ENCODE assay signal across 1 cellular context in genomic region chr2:170770304-170771048, GRCh38.
TF ChIP-seq lines count a peak whose summit lies in the region.

Gene ERICH2 (plus strand): TSS chr2:170770378. CDS start chr2:170770682, 304 bp downstream.

TF ChIP-seq in K562, 482 proteins besides CTCF, POLR2A, EP300 and RAD21 (continued from another document and continues in another):
- TF ChIP-seq, protein P1, sequence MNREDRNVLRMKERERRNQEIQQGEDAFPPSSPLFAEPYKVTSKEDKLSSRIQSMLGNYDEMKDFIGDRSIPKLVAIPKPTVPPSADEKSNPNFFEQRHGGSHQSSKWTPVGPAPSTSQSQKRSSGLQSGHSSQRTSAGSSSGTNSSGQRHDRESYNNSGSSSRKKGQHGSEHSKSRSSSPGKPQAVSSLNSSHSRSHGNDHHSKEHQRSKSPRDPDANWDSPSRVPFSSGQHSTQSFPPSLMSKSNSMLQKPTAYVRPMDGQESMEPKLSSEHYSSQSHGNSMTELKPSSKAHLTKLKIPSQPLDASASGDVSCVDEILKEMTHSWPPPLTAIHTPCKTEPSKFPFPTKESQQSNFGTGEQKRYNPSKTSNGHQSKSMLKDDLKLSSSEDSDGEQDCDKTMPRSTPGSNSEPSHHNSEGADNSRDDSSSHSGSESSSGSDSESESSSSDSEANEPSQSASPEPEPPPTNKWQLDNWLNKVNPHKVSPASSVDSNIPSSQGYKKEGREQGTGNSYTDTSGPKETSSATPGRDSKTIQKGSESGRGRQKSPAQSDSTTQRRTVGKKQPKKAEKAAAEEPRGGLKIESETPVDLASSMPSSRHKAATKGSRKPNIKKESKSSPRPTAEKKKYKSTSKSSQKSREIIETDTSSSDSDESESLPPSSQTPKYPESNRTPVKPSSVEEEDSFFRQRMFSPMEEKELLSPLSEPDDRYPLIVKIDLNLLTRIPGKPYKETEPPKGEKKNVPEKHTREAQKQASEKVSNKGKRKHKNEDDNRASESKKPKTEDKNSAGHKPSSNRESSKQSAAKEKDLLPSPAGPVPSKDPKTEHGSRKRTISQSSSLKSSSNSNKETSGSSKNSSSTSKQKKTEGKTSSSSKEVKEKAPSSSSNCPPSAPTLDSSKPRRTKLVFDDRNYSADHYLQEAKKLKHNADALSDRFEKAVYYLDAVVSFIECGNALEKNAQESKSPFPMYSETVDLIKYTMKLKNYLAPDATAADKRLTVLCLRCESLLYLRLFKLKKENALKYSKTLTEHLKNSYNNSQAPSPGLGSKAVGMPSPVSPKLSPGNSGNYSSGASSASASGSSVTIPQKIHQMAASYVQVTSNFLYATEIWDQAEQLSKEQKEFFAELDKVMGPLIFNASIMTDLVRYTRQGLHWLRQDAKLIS (CRISPR knock-in tag; IDR thresholded peaks at IDR 0.05) = no peak
- TF ChIP-seq SMAD2 (IDR thresholded peaks at IDR 0.05; ENCODE audit: low read depth, low read length) = no peak
- peak; percentile 64 to 65; a peak in 2 of 4 replicates for TF ChIP-seq ARNT (IDR thresholded peaks at IDR 0.05)
- 0 out of 2 replicates have a peak, but pooled peaks have one; percentile 17 for TF ChIP-seq BHLHE40 (IDR thresholded peaks at IDR 0.05; ENCODE audit: low read length)
- TF ChIP-seq ZNF766 (CRISPR knock-in tag; conservative IDR thresholded peaks at IDR 0.05) = no peak
- TF ChIP-seq, protein P2, sequence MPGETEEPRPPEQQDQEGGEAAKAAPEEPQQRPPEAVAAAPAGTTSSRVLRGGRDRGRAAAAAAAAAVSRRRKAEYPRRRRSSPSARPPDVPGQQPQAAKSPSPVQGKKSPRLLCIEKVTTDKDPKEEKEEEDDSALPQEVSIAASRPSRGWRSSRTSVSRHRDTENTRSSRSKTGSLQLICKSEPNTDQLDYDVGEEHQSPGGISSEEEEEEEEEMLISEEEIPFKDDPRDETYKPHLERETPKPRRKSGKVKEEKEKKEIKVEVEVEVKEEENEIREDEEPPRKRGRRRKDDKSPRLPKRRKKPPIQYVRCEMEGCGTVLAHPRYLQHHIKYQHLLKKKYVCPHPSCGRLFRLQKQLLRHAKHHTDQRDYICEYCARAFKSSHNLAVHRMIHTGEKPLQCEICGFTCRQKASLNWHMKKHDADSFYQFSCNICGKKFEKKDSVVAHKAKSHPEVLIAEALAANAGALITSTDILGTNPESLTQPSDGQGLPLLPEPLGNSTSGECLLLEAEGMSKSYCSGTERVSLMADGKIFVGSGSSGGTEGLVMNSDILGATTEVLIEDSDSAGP (CRISPR knock-in tag; IDR thresholded peaks at IDR 0.05) = no peak
- no peak for TF ChIP-seq CBX3 (IDR thresholded peaks at IDR 0.05; ENCODE audit: borderline replicate concordance in 1 of 2, low read length in 2 of 2)
- no peak for TF ChIP-seq ZBTB5 (IDR thresholded peaks at IDR 0.05)
- TF ChIP-seq HMBOX1 (IDR thresholded peaks at IDR 0.05) = no peak
- no peak for TF ChIP-seq CHD2 (IDR thresholded peaks at IDR 0.05; ENCODE audit: low read depth, low read length)
- no peak for TF ChIP-seq TFAM (CRISPR knock-in tag; conservative IDR thresholded peaks at IDR 0.05)
- no peak for TF ChIP-seq ZNF282 (CRISPR knock-in tag; IDR thresholded peaks at IDR 0.05)
- no peak for TF ChIP-seq E2F6 (IDR thresholded peaks at IDR 0.05; ENCODE audit: borderline replicate concordance in 1 of 2, extremely low read depth in 1 of 2, insufficient read depth in 1 of 2, insufficient read length in 1 of 2, low read depth in 1 of 2, low read length in 1 of 2, poor library complexity in 1 of 2, severe bottlenecking in 1 of 2)
- TF ChIP-seq RUNX1 (IDR thresholded peaks at IDR 0.05; ENCODE audit: low read depth) = no peak
- TF ChIP-seq, protein P3, sequence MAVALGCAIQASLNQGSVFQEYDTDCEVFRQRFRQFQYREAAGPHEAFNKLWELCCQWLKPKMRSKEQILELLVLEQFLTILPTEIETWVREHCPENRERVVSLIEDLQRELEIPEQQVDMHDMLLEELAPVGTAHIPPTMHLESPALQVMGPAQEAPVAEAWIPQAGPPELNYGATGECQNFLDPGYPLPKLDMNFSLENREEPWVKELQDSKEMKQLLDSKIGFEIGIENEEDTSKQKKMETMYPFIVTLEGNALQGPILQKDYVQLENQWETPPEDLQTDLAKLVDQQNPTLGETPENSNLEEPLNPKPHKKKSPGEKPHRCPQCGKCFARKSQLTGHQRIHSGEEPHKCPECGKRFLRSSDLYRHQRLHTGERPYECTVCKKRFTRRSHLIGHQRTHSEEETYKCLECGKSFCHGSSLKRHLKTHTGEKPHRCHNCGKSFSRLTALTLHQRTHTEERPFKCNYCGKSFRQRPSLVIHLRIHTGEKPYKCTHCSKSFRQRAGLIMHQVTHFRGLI (CRISPR knock-in tag; IDR thresholded peaks at IDR 0.05) = no peak
- no peak for TF ChIP-seq ZNF280B (CRISPR knock-in tag; IDR thresholded peaks at IDR 0.05)
- peak; percentile 57 for TF ChIP-seq PKNOX1 (IDR thresholded peaks at IDR 0.05)
- no peak for TF ChIP-seq NFE2L1 (tag; IDR thresholded peaks at IDR 0.05; ENCODE audit: borderline replicate concordance, low read depth)
- no peak for TF ChIP-seq ZSCAN32 (CRISPR knock-in tag; IDR thresholded peaks at IDR 0.05)
- TF ChIP-seq RBM39 (optimal IDR thresholded peaks at IDR 0.05; ENCODE audit: low read depth, low read length) = peak; percentile 74
- TF ChIP-seq, protein P4, sequence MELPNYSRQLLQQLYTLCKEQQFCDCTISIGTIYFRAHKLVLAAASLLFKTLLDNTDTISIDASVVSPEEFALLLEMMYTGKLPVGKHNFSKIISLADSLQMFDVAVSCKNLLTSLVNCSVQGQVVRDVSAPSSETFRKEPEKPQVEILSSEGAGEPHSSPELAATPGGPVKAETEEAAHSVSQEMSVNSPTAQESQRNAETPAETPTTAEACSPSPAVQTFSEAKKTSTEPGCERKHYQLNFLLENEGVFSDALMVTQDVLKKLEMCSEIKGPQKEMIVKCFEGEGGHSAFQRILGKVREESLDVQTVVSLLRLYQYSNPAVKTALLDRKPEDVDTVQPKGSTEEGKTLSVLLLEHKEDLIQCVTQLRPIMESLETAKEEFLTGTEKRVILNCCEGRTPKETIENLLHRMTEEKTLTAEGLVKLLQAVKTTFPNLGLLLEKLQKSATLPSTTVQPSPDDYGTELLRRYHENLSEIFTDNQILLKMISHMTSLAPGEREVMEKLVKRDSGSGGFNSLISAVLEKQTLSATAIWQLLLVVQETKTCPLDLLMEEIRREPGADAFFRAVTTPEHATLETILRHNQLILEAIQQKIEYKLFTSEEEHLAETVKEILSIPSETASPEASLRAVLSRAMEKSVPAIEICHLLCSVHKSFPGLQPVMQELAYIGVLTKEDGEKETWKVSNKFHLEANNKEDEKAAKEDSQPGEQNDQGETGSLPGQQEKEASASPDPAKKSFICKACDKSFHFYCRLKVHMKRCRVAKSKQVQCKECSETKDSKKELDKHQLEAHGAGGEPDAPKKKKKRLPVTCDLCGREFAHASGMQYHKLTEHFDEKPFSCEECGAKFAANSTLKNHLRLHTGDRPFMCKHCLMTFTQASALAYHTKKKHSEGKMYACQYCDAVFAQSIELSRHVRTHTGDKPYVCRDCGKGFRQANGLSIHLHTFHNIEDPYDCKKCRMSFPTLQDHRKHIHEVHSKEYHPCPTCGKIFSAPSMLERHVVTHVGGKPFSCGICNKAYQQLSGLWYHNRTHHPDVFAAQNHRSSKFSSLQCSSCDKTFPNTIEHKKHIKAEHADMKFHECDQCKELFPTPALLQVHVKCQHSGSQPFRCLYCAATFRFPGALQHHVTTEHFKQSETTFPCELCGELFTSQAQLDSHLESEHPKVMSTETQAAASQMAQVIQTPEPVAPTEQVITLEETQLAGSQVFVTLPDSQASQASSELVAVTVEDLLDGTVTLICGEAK (IDR thresholded peaks at IDR 0.05) = peak; percentile 35; the same call in 1 of the 2 replicates
- TF ChIP-seq, protein P4 (CRISPR knock-in tag; IDR thresholded peaks at IDR 0.05) = no peak
- no peak for TF ChIP-seq KDM1A (IDR thresholded peaks at IDR 0.05)
- 0 out of 2 replicates have a peak, but pooled peaks have one; percentile 60 for TF ChIP-seq ZNF511 (CRISPR knock-in tag; IDR thresholded peaks at IDR 0.05)
- no peak for TF ChIP-seq ZNF668 (CRISPR knock-in tag; IDR thresholded peaks at IDR 0.05)
- peak; percentile 99 for TF ChIP-seq VEZF1 (CRISPR knock-in tag; IDR thresholded peaks at IDR 0.05)
